In genomic region chr11:62067741-62068140, GRCh38 we compare ENCODE assay signal across 9 cellular contexts.
"Had no signal": no experiment of that assay in that cellular context is flagged by ENCODE, and none has a peak within 500 bp of the region (broad histone marks: within the 10 kb centered on the region; RNA-seq: fewer than 3 reads in every experiment).

No MANE protein-coding gene starts in this region.

- H3K27ac ChIP-seq: GM23248 had no signal

- H3K9me3 ChIP-seq: HAP-1 had no signal

- H3K4me1 ChIP-seq: HAP-1 had no signal

- H3K9me3 Mint-ChIP-seq: GM23338, H9, HFFc6 had no signal

- ATAC-seq: GM23338, HCT116 had no signal

- H3K4me3 ChIP-seq: GM23248, GM23338, HAP-1 had no signal

- DNase-seq: GM23248, GOT3, H7, H9, HCEC 1CT, HFFc6 had no signal

- H3K4me1 Mint-ChIP-seq: GM23338, H9 had no signal

- H3K4me3 Mint-ChIP-seq: GM23338, H9, HFFc6 had no signal

- H3K36me3 ChIP-seq: HAP-1 had no signal

- H3K27ac Mint-ChIP-seq: GM23338, H9, HFFc6 had no signal
